ENCODE assay signal across 33 cellular contexts in genomic region chr17:3381957-3382356, GRCh38. TPM values are rescaled to one million over a fixed set of nuclear protein-coding genes. Genes with fewer than 3 reads are reported as not detected.
"Had no signal": no experiment of that assay in that cellular context is flagged by ENCODE, and none has a peak within 500 bp of the region (broad histone marks: within the 10 kb centered on the region; RNA-seq: fewer than 3 reads in every experiment).

No MANE protein-coding gene starts in this region.

- H3K27ac Mint-ChIP-seq: dendritic cell treated with granulocyte-macrophage colony-stimulating factor and Interleukin-4, amounts not matched to agents 40 ng/mL and 50 ng/mL, for 4 days; effector memory CD8-positive, alpha-beta T cell; endodermal cell; mesothelial cell of epicardium; naive B cell had no signal

- ATAC-seq: effector memory CD8-positive, alpha-beta T cell; esophagus mucosa; gastrocnemius medialis; heart right ventricle; left cardiac atrium; left lung; left ventricle myocardium superior; lower lobe of right lung; mucosa of descending colon had no signal

- H3K9me3 Mint-ChIP-seq: dendritic cell treated with granulocyte-macrophage colony-stimulating factor and Interleukin-4, amounts not matched to agents 40 ng/mL and 50 ng/mL, for 4 days; effector memory CD8-positive, alpha-beta T cell had no signal

- H3K4me1 ChIP-seq: colonic mucosa, esophagus squamous epithelium, gastrocnemius medialis, heart right ventricle, left lung, lower lobe of right lung had no signal

- H3K4me1 Mint-ChIP-seq: endodermal cell, mesothelial cell of epicardium had no signal

- DNase-seq: colonic mucosa; cortex of kidney; effector CD8-positive, alpha-beta T cell; effector memory CD8-positive, alpha-beta T cell; endodermal cell; erythroblast; esophagus squamous epithelium; foreskin fibroblast; foreskin melanocyte; gastrocnemius medialis; glutamatergic neuron; head of caudate nucleus; heart right ventricle; hippocampal formation; left cardiac atrium; left lung; left ventricle myocardium superior; lower lobe of right lung; mesenchymal stem cell; mucosa of descending colon; naive B cell had no signal

- H3K27ac ChIP-seq: colonic mucosa, epithelial cell of prostate, esophagus squamous epithelium, gastrocnemius medialis, heart right ventricle, left lung, lower lobe of right lung had no signal

- H3K9me3 ChIP-seq: colonic mucosa, esophagus squamous epithelium, gastrocnemius medialis, heart right ventricle, left lung, lower lobe of right lung, mucosa of descending colon had no signal

- H3K36me3 ChIP-seq: colonic mucosa, esophagus squamous epithelium, gastrocnemius medialis, heart right ventricle, left lung, lower lobe of right lung had no signal

- H3K27me3 ChIP-seq: colonic mucosa had no signal

- H3K4me3 Mint-ChIP-seq: dendritic cell treated with granulocyte-macrophage colony-stimulating factor and Interleukin-4, amounts not matched to agents 40 ng/mL and 50 ng/mL, for 4 days; effector memory CD8-positive, alpha-beta T cell; endodermal cell; mesothelial cell of epicardium; naive B cell had no signal

- H3K4me3 ChIP-seq: colonic mucosa, esophagus squamous epithelium, gastrocnemius medialis, heart right ventricle, left lung, lower lobe of right lung, mucosa of descending colon had no signal

RNA-seq across cellular contexts. Expression of gene OR3A2, which starts 4.2 kb away (rescaled TPM):
- total RNA-seq: colonic mucosa, dermis microvascular lymphatic vessel endothelial cell, endodermal cell, esophagus mucosa, esophagus squamous epithelium, glomerular endothelial cell, left ventricle myocardium superior, lower lobe of right lung, lung microvascular endothelial cell, mesothelial cell of epicardium, myocyte had no signal
- polyA plus RNA-seq: heart right ventricle, keratinocyte had no signal

RNA-seq across cellular contexts. Expression of gene OR1E1, which starts 16.3 kb away (rescaled TPM):
- total RNA-seq: colonic mucosa, dermis microvascular lymphatic vessel endothelial cell, endodermal cell, esophagus mucosa, esophagus squamous epithelium, gastrocnemius medialis, glomerular endothelial cell, kidney epithelial cell, left cardiac atrium, left lung, left ventricle myocardium superior, lower leg skin, lower lobe of right lung, lung microvascular endothelial cell, mesenteric fat pad, mesothelial cell of epicardium, mucosa of descending colon, myocyte had no signal
- polyA plus RNA-seq: heart right ventricle, keratinocyte had no signal

RNA-seq across cellular contexts. Expression of gene OR3A3, which starts 29.2 kb away (rescaled TPM):
- total RNA-seq: colonic mucosa, dermis microvascular lymphatic vessel endothelial cell, endodermal cell, esophagus mucosa, esophagus squamous epithelium, gastrocnemius medialis, glomerular endothelial cell, heart right ventricle, kidney epithelial cell, left cardiac atrium, left lung, left ventricle myocardium superior, lower leg skin, lower lobe of right lung, lung microvascular endothelial cell, mesenteric fat pad, mesothelial cell of epicardium, mucosa of descending colon, myocyte had no signal
- polyA plus RNA-seq: heart right ventricle, keratinocyte had no signal

RNA-seq across cellular contexts. Expression of gene OR1E2, which starts 51.7 kb away (rescaled TPM):
- total RNA-seq: colonic mucosa, dermis microvascular lymphatic vessel endothelial cell, endodermal cell, esophagus mucosa, esophagus squamous epithelium, glomerular endothelial cell, kidney epithelial cell, left cardiac atrium, left lung, left ventricle myocardium superior, lower leg skin, lower lobe of right lung, lung microvascular endothelial cell, mesenteric fat pad, mesothelial cell of epicardium, mucosa of descending colon, myocyte had no signal
- polyA plus RNA-seq: heart right ventricle, keratinocyte had no signal
